ENCODE assay signal across 22 cellular contexts in the genomic region with DNA sequence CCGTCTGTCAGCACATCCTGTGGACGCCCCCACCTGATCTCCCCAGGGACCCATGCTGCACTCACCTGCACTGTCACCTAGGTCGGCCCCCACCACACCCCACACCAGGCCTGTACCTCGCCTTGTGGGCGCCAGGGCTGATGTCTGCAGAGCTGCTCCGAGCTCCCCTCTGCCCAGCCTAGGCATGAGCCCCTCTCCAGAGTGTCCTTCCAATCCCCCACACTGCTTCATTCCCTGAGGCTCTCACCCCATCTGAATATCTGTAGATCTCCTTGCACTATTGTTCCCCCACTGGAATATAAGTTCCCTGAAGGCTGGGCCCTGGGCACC. TPM values are rescaled to one million over a fixed set of nuclear protein-coding genes. Genes with fewer than 3 reads are reported as not detected.
A peak's percentile ranks its signal among the peaks of the same experiment; 100 is the strongest.
DNase-seq lines count a peak whose midpoint lies in the region; ATAC-seq and TF ChIP-seq lines count a peak whose summit lies in the region.
"Had no signal": no experiment of that assay in that cellular context is flagged by ENCODE, and none has a peak within 500 bp of the region (broad histone marks: within the 10 kb centered on the region; RNA-seq: fewer than 3 reads in every experiment).

No MANE protein-coding gene starts in this region.

- H3K4me1 ChIP-seq in spleen: peaks cover 0 to 21% (median 4%) of the 10 kb centered on the region in 6 donors
- H3K4me1 ChIP-seq: BE2C had no signal

- no peak for TF ChIP-seq CTCF in brain (conservative IDR thresholded peaks at IDR 0.05)
- no peak for TF ChIP-seq CTCF in spleen (IDR thresholded peaks at IDR 0.05 in 8 of 11, conservative IDR thresholded peaks at IDR 0.05 in 3 of 11)

- peak overlapping the region; percentile 14 for H3K27ac Mint-ChIP-seq in activated naive CD4-positive, alpha-beta T cell treated with anti-CD3 and anti-CD28 coated beads, Interleukin-2, amount 50 U/mL, for 24 hours
- H3K27ac Mint-ChIP-seq in activated naive CD4-positive, alpha-beta T cell treated with anti-CD3 and anti-CD28 coated beads, Interleukin-2, amount 10 ng/mL, durations not matched to agents 7 days and 5 days: no peak overlapping the region
- H3K27ac Mint-ChIP-seq in brain: peak overlapping the region in 3 of 5 experiments; percentile 77 to 89 (median 85)
- H3K27ac Mint-ChIP-seq: HFFc6 had no signal

- WGBS in spleen, 5 donors: 82 to 95% (median 89%) methylated on average over 6 of the region's 6 CpGs

- H3K9me3 Mint-ChIP-seq in activated naive CD4-positive, alpha-beta T cell treated with anti-CD3 and anti-CD28 coated beads, Interleukin-2, amount 50 U/mL, for 24 hours: no peaks in the 10 kb centered on the region
- H3K9me3 Mint-ChIP-seq in activated naive CD4-positive, alpha-beta T cell treated with anti-CD3 and anti-CD28 coated beads, Interleukin-2, amount 10 ng/mL, durations not matched to agents 7 days and 5 days: no peaks in the 10 kb centered on the region
- H3K9me3 Mint-ChIP-seq in brain: peaks cover 0 to 2% (median 0%) of the 10 kb centered on the region in 5 experiments
- H3K9me3 Mint-ChIP-seq: CD8-positive, alpha-beta memory T cell; HFFc6 had no signal

- no peak for TF ChIP-seq POLR2A in spleen (IDR thresholded peaks at IDR 0.05)

- no peak for DNase-seq in activated naive CD4-positive, alpha-beta T cell treated with anti-CD3 and anti-CD28 coated beads, Interleukin-2, amount 10 ng/mL, durations not matched to agents 7 days and 5 days
- peak; percentile 67 for DNase-seq in spleen
- DNase-seq in SKM-1 treated with dmso at 0.1 percent for 144 hours (lab: John Stamatoyannopoulos, UW; ENCODE audit: unreplicated experiment): no peak
- DNase-seq: BE2C; C1 segment of cervical spinal cord; CD4-positive, CD25-positive, alpha-beta regulatory T cell; CD8-positive, alpha-beta memory T cell; COR-L47; DMS 273 treated with DMSO at 0.1 percent for 48 hours; DMS53; DND-41; EL; GOT3; H7; HFFc6 had no signal

- H3K4me3 ChIP-seq in spleen: no peak overlapping the region
- H3K4me3 ChIP-seq: GM12878 had no signal

- no peaks in the 10 kb centered on the region for H3K27me3 Mint-ChIP-seq in activated naive CD4-positive, alpha-beta T cell treated with anti-CD3 and anti-CD28 coated beads, Interleukin-2, amount 50 U/mL, for 24 hours
- H3K27me3 Mint-ChIP-seq in activated naive CD4-positive, alpha-beta T cell treated with anti-CD3 and anti-CD28 coated beads, Interleukin-2, amount 10 ng/mL, durations not matched to agents 7 days and 5 days: peaks cover 38% of the 10 kb centered on the region
- no peaks in the 10 kb centered on the region for H3K27me3 Mint-ChIP-seq in brain

- H3K9me3 ChIP-seq in spleen: no peaks in the 10 kb centered on the region
- H3K9me3 ChIP-seq: BE2C had no signal

- CTCF ChIA-PET in activated naive CD4-positive, alpha-beta T cell treated with anti-CD3 and anti-CD28 coated beads, Interleukin-2, amount 10 ng/mL, durations not matched to agents 7 days and 5 days (lab: Charles Lee): interaction anchor here (1.4 kb wide), 1 partner anchor 10 kb away, joined by 3 read pairs; no protein-coding TSS in a partner anchor

- H3K4me3 Mint-ChIP-seq in activated naive CD4-positive, alpha-beta T cell treated with anti-CD3 and anti-CD28 coated beads, Interleukin-2, amount 50 U/mL, for 24 hours: no peak overlapping the region
- H3K4me3 Mint-ChIP-seq in activated naive CD4-positive, alpha-beta T cell treated with anti-CD3 and anti-CD28 coated beads, Interleukin-2, amount 10 ng/mL, durations not matched to agents 7 days and 5 days: no peak overlapping the region
- H3K4me3 Mint-ChIP-seq in brain: no peak overlapping the region
- H3K4me3 Mint-ChIP-seq: CD8-positive, alpha-beta memory T cell; HFFc6 had no signal

- intact Hi-C loops in spleen (cut with DNase I; ENCODE audit: low total_unique reads): no loop called here

- H3K27me3 ChIP-seq in spleen (replicated peaks in 1 of 7): no peaks in the 10 kb centered on the region

- no peak for ATAC-seq in HG02623 (IDR thresholded peaks at IDR 0.05; ENCODE audit: unreplicated experiment)
- ATAC-seq: GM12878, HCT116 had no signal

- no peaks in the 10 kb centered on the region for H3K36me3 ChIP-seq in spleen
- H3K36me3 ChIP-seq: BE2C had no signal

- no peaks in the 10 kb centered on the region for H3K4me1 Mint-ChIP-seq in activated naive CD4-positive, alpha-beta T cell treated with anti-CD3 and anti-CD28 coated beads, Interleukin-2, amount 50 U/mL, for 24 hours
- H3K4me1 Mint-ChIP-seq in activated naive CD4-positive, alpha-beta T cell treated with anti-CD3 and anti-CD28 coated beads, Interleukin-2, amount 10 ng/mL, durations not matched to agents 7 days and 5 days: no peaks in the 10 kb centered on the region
- H3K4me1 Mint-ChIP-seq in brain: peaks cover 42% of the 10 kb centered on the region
- H3K4me1 Mint-ChIP-seq: CD8-positive, alpha-beta memory T cell had no signal

- no peaks in the 10 kb centered on the region for H3K36me3 Mint-ChIP-seq in activated naive CD4-positive, alpha-beta T cell treated with anti-CD3 and anti-CD28 coated beads, Interleukin-2, amount 50 U/mL, for 24 hours
- no peaks in the 10 kb centered on the region for H3K36me3 Mint-ChIP-seq in activated naive CD4-positive, alpha-beta T cell treated with anti-CD3 and anti-CD28 coated beads, Interleukin-2, amount 10 ng/mL, durations not matched to agents 7 days and 5 days
- no peaks in the 10 kb centered on the region for H3K36me3 Mint-ChIP-seq in brain
- H3K36me3 Mint-ChIP-seq: CD4-positive, CD25-positive, alpha-beta regulatory T cell; CD8-positive, alpha-beta memory T cell had no signal

- H3K27ac ChIP-seq in spleen: no peak overlapping the region

RNA-seq across cellular contexts. Expression of a gene that starts 12.2 kb away (rescaled TPM):
- polyA plus RNA-seq in brain (ENCODE audit: insufficient read depth, low read depth, low replicate concordance): 3.3 TPM
- under 1 TPM in 5 of 7 donors, not detected in 2; 0.09 to 0.85 (median 0.28) TPM for total RNA-seq in spleen
- under 1 TPM in 2 of 3 donors, not detected in 1; 0.02 to 0.03 TPM for polyA plus RNA-seq in spleen
- total RNA-seq: A172, G401, HFFc6 had no signal
- polyA plus RNA-seq: CD8-positive, alpha-beta memory T cell had no signal
